10 cellular contexts compared by ENCODE assay signal in the genomic region with DNA sequence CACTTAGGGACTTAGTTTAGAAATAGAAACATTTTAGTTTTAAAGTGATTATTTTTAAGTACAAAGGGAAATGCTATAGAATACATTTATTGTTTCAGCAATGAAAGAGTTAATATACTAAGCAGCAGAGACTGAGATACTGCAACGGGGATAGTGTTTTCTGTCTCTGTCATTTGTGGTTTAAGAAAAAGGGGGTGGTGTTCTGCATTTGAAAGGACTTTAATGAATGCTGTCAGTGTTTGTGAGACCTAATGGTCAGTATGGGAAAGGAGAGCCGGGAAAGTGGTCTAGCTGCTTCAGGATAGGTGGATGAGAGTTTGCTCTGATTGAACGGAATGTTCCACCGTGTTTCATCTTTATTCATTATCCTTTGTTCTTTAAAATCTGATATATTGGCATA. TPM values are rescaled to one million over a fixed set of nuclear protein-coding genes. Genes with fewer than 3 reads are reported as not detected.
DNase-seq lines count a peak whose midpoint lies in the region; ATAC-seq and TF ChIP-seq lines count a peak whose summit lies in the region.
"Had no signal": no experiment of that assay in that cellular context is flagged by ENCODE, and none has a peak within 500 bp of the region (broad histone marks: within the 10 kb centered on the region; RNA-seq: fewer than 3 reads in every experiment).

A gene with protein sequence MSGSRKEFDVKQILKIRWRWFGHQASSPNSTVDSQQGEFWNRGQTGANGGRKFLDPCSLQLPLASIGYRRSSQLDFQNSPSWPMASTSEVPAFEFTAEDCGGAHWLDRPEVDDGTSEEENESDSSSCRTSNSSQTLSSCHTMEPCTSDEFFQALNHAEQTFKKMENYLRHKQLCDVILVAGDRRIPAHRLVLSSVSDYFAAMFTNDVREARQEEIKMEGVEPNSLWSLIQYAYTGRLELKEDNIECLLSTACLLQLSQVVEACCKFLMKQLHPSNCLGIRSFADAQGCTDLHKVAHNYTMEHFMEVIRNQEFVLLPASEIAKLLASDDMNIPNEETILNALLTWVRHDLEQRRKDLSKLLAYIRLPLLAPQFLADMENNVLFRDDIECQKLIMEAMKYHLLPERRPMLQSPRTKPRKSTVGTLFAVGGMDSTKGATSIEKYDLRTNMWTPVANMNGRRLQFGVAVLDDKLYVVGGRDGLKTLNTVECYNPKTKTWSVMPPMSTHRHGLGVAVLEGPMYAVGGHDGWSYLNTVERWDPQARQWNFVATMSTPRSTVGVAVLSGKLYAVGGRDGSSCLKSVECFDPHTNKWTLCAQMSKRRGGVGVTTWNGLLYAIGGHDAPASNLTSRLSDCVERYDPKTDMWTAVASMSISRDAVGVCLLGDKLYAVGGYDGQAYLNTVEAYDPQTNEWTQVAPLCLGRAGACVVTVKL (plus strand): TSS at position 139 of the 400 bp plus-strand sequence. CDS start 421 bp downstream, outside the sequence.

- in situ Hi-C loops in GM23248 (cut with MboI): loop anchor here (25.0 kb wide), 1 partner anchor 100 kb away; no protein-coding TSS in a partner anchor

- H3K9me2 ChIP-seq in GM23248 (ENCODE audit: insufficient read depth): no peaks in the 10 kb centered on the region

- H3K79me2 ChIP-seq in GM23248 (ENCODE audit: insufficient read depth): peaks cover 62% of the 10 kb centered on the region

- ATAC-seq in sciatic nerve (peak; percentile 58), GM18867 (IDR thresholded peaks at IDR 0.05; ENCODE audit: unreplicated experiment) (no peak)

- WGBS in GM23248 (ENCODE audit: low coverage in 1 of 2, low lambda C conversion rate in 2 of 2, missing lambda C conversion rate in 2 of 2), 2 experiments: 7 to 10% methylated on average over 4 of the region's 4 CpGs
- no CpG with 5 or more reads among the region's 4 CpGs for WGBS in iPS DF 6.9 (ENCODE audit: insufficient coverage, insufficient read length)

- H3K27me3 ChIP-seq in GM23248 (replicated peaks; ENCODE audit: insufficient read depth) (no peaks in the 10 kb centered on the region), adipocyte (replicated peaks; ENCODE audit: control insufficient read depth, insufficient read depth, low read length) (no peaks in the 10 kb centered on the region), iPS DF 6.9 (ENCODE audit: control insufficient read depth, insufficient read depth, low read length) (no peaks in the 10 kb centered on the region), WERI-Rb-1 (ENCODE audit: insufficient read depth, low read depth, severe bottlenecking) (no peaks in the 10 kb centered on the region)

- DNase-seq in GM23248: peak; percentile 28
- DNase-seq in adipocyte (ENCODE audit: low read depth): peak; percentile 19
- peak; percentile 29 for DNase-seq in iPS DF 6.9 (ENCODE audit: low read depth, low spot score)
- DNase-seq in sciatic nerve (ENCODE audit: low spot score): no peak
- DNase-seq in WERI-Rb-1: no peak
- DNase-seq in NCI-H774 (lab: John Stamatoyannopoulos, UW): no peak
- DNase-seq in activated naive CD4-positive, alpha-beta T cell (lab: John Stamatoyannopoulos, UW): no peak
- DNase-seq: NCI-H82 had no signal

- H3K4me2 ChIP-seq in GM23248 (ENCODE audit: unreplicated experiment): peak within 1 kb of the TSS; percentile 25

- H3F3A ChIP-seq in GM23248 (ENCODE audit: insufficient read depth): 0 out of 2 replicates have a peak, but pooled peaks cover 5% of the 10 kb centered on the region

- H3K9me3 ChIP-seq in GM23248 (ENCODE audit: low read depth) (no peaks in the 10 kb centered on the region), adipocyte (ENCODE audit: control insufficient read depth, low read length) (no peaks in the 10 kb centered on the region), iPS DF 6.9 (ENCODE audit: control insufficient read depth, insufficient read depth, low read length) (no peaks in the 10 kb centered on the region), WERI-Rb-1 (ENCODE audit: severe bottlenecking) (no peaks in the 10 kb centered on the region)

- H3K36me3 ChIP-seq in GM23248 (ENCODE audit: low read depth) (no peaks in the 10 kb centered on the region), adipocyte (ENCODE audit: control insufficient read depth, insufficient read depth, low read length, severe bottlenecking) (no peaks in the 10 kb centered on the region), iPS DF 6.9 (ENCODE audit: control insufficient read depth, insufficient read depth, low read length) (no peaks in the 10 kb centered on the region), WERI-Rb-1 (no peaks in the 10 kb centered on the region)

- H3K4me3 ChIP-seq in GM23248: peak within 1 kb of the TSS; percentile 1; the same call in 1 of the 2 replicates
- H3K4me3 ChIP-seq in adipocyte (ENCODE audit: low read length): no peak within 1 kb of the TSS
- H3K4me3 ChIP-seq in iPS DF 6.9 (ENCODE audit: low read length): no peak within 1 kb of the TSS
- H3K4me3 ChIP-seq in WERI-Rb-1 (ENCODE audit: low read depth, low read length): no peak within 1 kb of the TSS

- H3K27ac ChIP-seq in GM23248 (no peak within 1 kb of the TSS), iPS DF 6.9 (ENCODE audit: low read length) (no peak within 1 kb of the TSS), WERI-Rb-1 (no peak within 1 kb of the TSS)
- H3K27ac ChIP-seq: epithelial cell of prostate had no signal

- intact Hi-C loops in sciatic nerve (cut with DNase I): no loop called here

- H3K9ac ChIP-seq in GM23248 (no peak within 1 kb of the TSS), adipocyte (ENCODE audit: low read length) (no peak within 1 kb of the TSS)

- peaks cover 9% of the 10 kb centered on the region; the same call in 1 of the 2 replicates for H3K4me1 ChIP-seq in GM23248 (ENCODE audit: insufficient read depth)
- peaks cover 10% of the 10 kb centered on the region for H3K4me1 ChIP-seq in adipocyte (ENCODE audit: control insufficient read depth, insufficient read depth, low read length)
- H3K4me1 ChIP-seq in iPS DF 6.9 (ENCODE audit: control insufficient read depth, insufficient read depth, low read length): peaks cover 1% of the 10 kb centered on the region; the same call in 1 of the 2 replicates

- peak within 1 kb of the TSS; percentile 19; the same call in 1 of the 2 replicates for H2AFZ ChIP-seq in GM23248

- no peaks in the 10 kb centered on the region for H4K20me1 ChIP-seq in GM23248 (ENCODE audit: insufficient read depth)

- TF ChIP-seq CTCF in WERI-Rb-1 (IDR thresholded peaks at IDR 0.05; ENCODE audit: low read depth, low read length): no peak

RNA-seq across cellular contexts. Expression of the gene that starts here (rescaled TPM):
- 43.3 and 49.4 TPM in 2 replicates for total RNA-seq in GM23248 (2014; rRNA removed; shearing (Covaris generic))
- polyA plus RNA-seq in GM23248 (2016; fragmentation: Nextera tagmentation; extraction: Ambion mirVana): 27.0 and 28.3 TPM in 2 replicates
- 48.2 TPM for total RNA-seq in sciatic nerve

Comparison
In these comparisons a context has a peak if more than half of its experiments do, and no peak if none do; other contexts are left out.
1. DNase-seq: peak in GM23248 (single experiment), adipocyte (single experiment) and iPS DF 6.9 (single experiment); none in sciatic nerve (single experiment), WERI-Rb-1 (single experiment), NCI-H774 (single experiment) and activated naive CD4-positive, alpha-beta T cell (0 of 4).